In genomic region chr1:234125283-234125682, GRCh38 we compare ENCODE assay signal across 8 cellular contexts.
DNase-seq lines count a peak whose midpoint lies in the region; ATAC-seq and TF ChIP-seq lines count a peak whose summit lies in the region.

No MANE protein-coding gene starts in this region.

- TF ChIP-seq EP300 in esophagus muscularis mucosa (IDR thresholded peaks at IDR 0.05): no peak

- peaks cover 0 to 49% (median 0%) of the 10 kb centered on the region in 4 donors for H3K27me3 ChIP-seq in esophagus muscularis mucosa

- ATAC-seq in HG03571 (IDR thresholded peaks at IDR 0.05; ENCODE audit: unreplicated experiment): peak; percentile 72
- ATAC-seq in HG03280 (IDR thresholded peaks at IDR 0.05; ENCODE audit: unreplicated experiment): no peak
- no peak for ATAC-seq in GM19328 (IDR thresholded peaks at IDR 0.05; ENCODE audit: unreplicated experiment)

- TF ChIP-seq POLR2A in esophagus muscularis mucosa (IDR thresholded peaks at IDR 0.05; ENCODE audit: low read depth): no peak

- H3K36me3 ChIP-seq in esophagus muscularis mucosa: no peaks in the 10 kb centered on the region

- no peaks in the 10 kb centered on the region for H3K9me3 ChIP-seq in esophagus muscularis mucosa

- no peak overlapping the region for H3K27ac ChIP-seq in esophagus muscularis mucosa (replicated peaks in 1 of 4)

- DNase-seq in EL: peak; percentile 60
- DNase-seq in SHP77 (lab: John Stamatoyannopoulos, UW): peak; percentile 70 to 83
- peak; percentile 74 for DNase-seq in esophagus muscularis mucosa (ENCODE audit: extremely low spot score)
- peak; percentile 26 to 27 for DNase-seq in stimulated activated CD8-positive, alpha-beta memory T cell treated with anti-CD3 and anti-CD28 coated beads, Interleukin-2, amount 100 ng/mL, for 48 hours (ENCODE audit: low read depth in 2 of 2)
- DNase-seq in mesenteric fat pad (ENCODE audit: low spot score): no peak

- WGBS in esophagus muscularis mucosa: 17% methylated on average over 10 of the region's 11 CpGs

- TF ChIP-seq CTCF in esophagus muscularis mucosa (IDR thresholded peaks at IDR 0.05): no peak

- H3K4me1 ChIP-seq in esophagus muscularis mucosa: no peaks in the 10 kb centered on the region

- intact Hi-C loops in esophagus muscularis mucosa (cut with DNase I): no loop called here

- H3K4me3 ChIP-seq in esophagus muscularis mucosa: no peak overlapping the region
